In genomic region chr1:117586747-117587478, GRCh38 we compare ENCODE assay signal across 20 cellular contexts. TPM values are rescaled to one million over a fixed set of nuclear protein-coding genes. Genes with fewer than 3 reads are reported as not detected.
DNase-seq lines count a peak whose midpoint lies in the region; ATAC-seq and TF ChIP-seq lines count a peak whose summit lies in the region.
"Had no signal": no experiment of that assay in that cellular context is flagged by ENCODE, and none has a peak within 500 bp of the region (broad histone marks: within the 10 kb centered on the region; RNA-seq: fewer than 3 reads in every experiment).

No MANE protein-coding gene starts in this region.

- CTCF ChIA-PET in activated naive CD4-positive, alpha-beta T cell treated with anti-CD3 and anti-CD28 coated beads for 36 hours (lab: Charles Lee): no interaction called here

- peak; percentile 50 for DNase-seq in activated effector memory CD4-positive, alpha-beta T cell treated with anti-CD3 and anti-CD28 coated beads, Interleukin-2, amount 50 U/mL, for 16 hours
- no peak for DNase-seq in activated effector memory CD4-positive, alpha-beta T cell treated with Interleukin-2 at 50 U/mL for 16 hours
- DNase-seq in WERI-Rb-1 (no peak), mesenteric fat pad (ENCODE audit: low spot score) (peak; percentile 47), vagina (ENCODE audit: extremely low spot score in 2 of 2) (no peak), activated T-cell treated with anti-CD3 and anti-CD28 coated beads for 4 hours (no peak)
- no peak for DNase-seq in activated naive CD4-positive, alpha-beta T cell treated with anti-CD3 and anti-CD28 coated beads for 36 hours
- DNase-seq: Calu3; CD4-positive, alpha-beta T cell; DMS79; GDM1; GOT3; HFFc6; MM.1S; NCI-H1105; NCI-H1694 treated with DMSO at 0.1 percent for 48 hours; NCI-H69; PC-3 had no signal

- no peaks in the 10 kb centered on the region for H3K9me3 ChIP-seq in WERI-Rb-1 (ENCODE audit: severe bottlenecking)
- no peaks in the 10 kb centered on the region for H3K9me3 ChIP-seq in vagina

- no peaks in the 10 kb centered on the region for H3K27me3 ChIP-seq in WERI-Rb-1 (ENCODE audit: insufficient read depth, low read depth, severe bottlenecking)
- H3K27me3 ChIP-seq in vagina: no peaks in the 10 kb centered on the region

- no peaks in the 10 kb centered on the region for H3K36me3 ChIP-seq in WERI-Rb-1
- no peaks in the 10 kb centered on the region for H3K36me3 ChIP-seq in vagina

- H3K27me3 Mint-ChIP-seq in activated naive CD4-positive, alpha-beta T cell treated with anti-CD3 and anti-CD28 coated beads for 36 hours (ENCODE audit: low read depth): peaks cover 2% of the 10 kb centered on the region
- H3K27me3 Mint-ChIP-seq: CD4-positive, alpha-beta T cell had no signal

- H3K4me3 ChIP-seq in WERI-Rb-1 (ENCODE audit: low read depth, low read length) (no peak overlapping the region), vagina (no peak overlapping the region)

- TF ChIP-seq POLR2A in vagina (IDR thresholded peaks at IDR 0.05): no peak

- TF ChIP-seq CTCF in WERI-Rb-1 (IDR thresholded peaks at IDR 0.05; ENCODE audit: low read depth, low read length) (0 out of 2 replicates have a peak, but pooled peaks have one; percentile 7), vagina (IDR thresholded peaks at IDR 0.05) (no peak)

- no peak for ATAC-seq in esophagus mucosa
- ATAC-seq: PC-3 had no signal

- peaks cover 5% of the 10 kb centered on the region for H3K4me1 ChIP-seq in vagina

- intact Hi-C loops in vagina (cut with DNase I): no loop called here
- intact Hi-C loops in activated naive CD4-positive, alpha-beta T cell treated with anti-CD3 and anti-CD28 coated beads for 36 hours (cut with micrococcal nuclease): no loop called here

- H3K9me3 Mint-ChIP-seq in activated naive CD4-positive, alpha-beta T cell treated with anti-CD3 and anti-CD28 coated beads for 36 hours: no peaks in the 10 kb centered on the region
- H3K9me3 Mint-ChIP-seq: CD4-positive, alpha-beta T cell; HFFc6 had no signal

- no peaks in the 10 kb centered on the region for H3K4me1 Mint-ChIP-seq in activated naive CD4-positive, alpha-beta T cell treated with anti-CD3 and anti-CD28 coated beads for 36 hours (ENCODE audit: low read depth)

- no peak overlapping the region for H3K27ac Mint-ChIP-seq in activated naive CD4-positive, alpha-beta T cell treated with anti-CD3 and anti-CD28 coated beads for 36 hours
- H3K27ac Mint-ChIP-seq: CD4-positive, alpha-beta T cell; HFFc6 had no signal

- no peaks in the 10 kb centered on the region for H3K36me3 Mint-ChIP-seq in activated naive CD4-positive, alpha-beta T cell treated with anti-CD3 and anti-CD28 coated beads for 36 hours (ENCODE audit: low read depth)

- no peak overlapping the region for H3K4me3 Mint-ChIP-seq in activated naive CD4-positive, alpha-beta T cell treated with anti-CD3 and anti-CD28 coated beads for 36 hours
- H3K4me3 Mint-ChIP-seq: CD4-positive, alpha-beta T cell; HFFc6 had no signal

- H3K27ac ChIP-seq in WERI-Rb-1 (no peak overlapping the region), vagina (no peak overlapping the region)
- H3K27ac ChIP-seq: KMS-11 had no signal

RNA-seq across cellular contexts. Expression of gene TENT5C, which starts 18.9 kb away (rescaled TPM):
- total RNA-seq in mesenteric fat pad (2.5 TPM), vagina (4.2 TPM), esophagus mucosa (1.1 TPM)
- total RNA-seq in activated naive CD4-positive, alpha-beta T cell treated with anti-CD3 and anti-CD28 coated beads for 36 hours: 10 to 100 TPM; 10.7 to 11.2 TPM

Comparison
In these comparisons a context has a peak if more than half of its experiments do, and no peak if none do; other contexts are left out.
1. DNase-seq: peak in activated effector memory CD4-positive, alpha-beta T cell treated with anti-CD3 and anti-CD28 coated beads, Interleukin-2, amount 50 U/mL, for 16 hours (single experiment) and mesenteric fat pad (single experiment); none in activated effector memory CD4-positive, alpha-beta T cell treated with Interleukin-2 at 50 U/mL for 16 hours (single experiment), WERI-Rb-1 (single experiment), vagina (0 of 2), activated T-cell treated with anti-CD3 and anti-CD28 coated beads for 4 hours (single experiment) and activated naive CD4-positive, alpha-beta T cell treated with anti-CD3 and anti-CD28 coated beads for 36 hours (single experiment).